Comparison of ENCODE assay signal across 21 cellular contexts in the genomic region with DNA sequence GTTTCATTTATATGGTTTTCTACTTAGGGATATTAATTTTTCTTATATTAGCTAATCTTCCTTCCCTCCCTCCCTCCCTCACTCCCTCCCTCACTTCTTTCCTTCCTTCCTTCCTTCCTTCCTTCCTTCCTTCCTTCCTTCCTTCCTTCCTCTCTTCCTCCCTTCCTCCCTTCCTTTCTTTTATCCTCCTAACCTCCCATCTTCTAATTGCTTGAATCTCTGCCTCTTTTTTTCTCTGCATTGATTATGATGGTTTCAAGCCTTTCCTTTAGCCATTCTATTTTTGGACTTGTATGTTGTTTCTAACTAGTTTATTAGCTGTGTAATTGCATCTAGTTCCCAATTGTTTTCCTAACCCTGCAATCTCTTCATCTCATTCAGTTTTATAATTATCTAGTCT. TPM values are rescaled to one million over a fixed set of nuclear protein-coding genes. Genes with fewer than 3 reads are reported as not detected.
"Had no signal": no experiment of that assay in that cellular context is flagged by ENCODE, and none has a peak within 500 bp of the region (broad histone marks: within the 10 kb centered on the region; RNA-seq: fewer than 3 reads in every experiment).

No MANE protein-coding gene starts in this region.

- H3K9me3 Mint-ChIP-seq: activated B cell treated with CpG ODN at 0.5 μM for 24 hours; activated CD4-positive, alpha-beta T cell treated with anti-CD3 and anti-CD28 coated beads, Interleukin-2, amount 10 ng/mL, durations not matched to agents 24 days and 14 days; brain; endodermal cell; natural killer cell treated with Interleukin-12 subunit alpha and Interleukin-12 subunit beta and Interleukin-15 and Interleukin-18, amount 100 ng/mL, for 72 hours; stimulated activated naive CD8-positive, alpha-beta T cell treated with anti-CD3 and anti-CD28 coated beads, Interleukin-15, amount 100 ng/mL, for 72 hours had no signal

- H3K27ac ChIP-seq: dorsolateral prefrontal cortex, spleen, testis, upper lobe of left lung had no signal

- H3K36me3 ChIP-seq: spleen, upper lobe of left lung had no signal

- H3K4me1 Mint-ChIP-seq: activated B cell treated with CpG ODN at 0.5 μM for 24 hours; activated CD4-positive, alpha-beta T cell treated with anti-CD3 and anti-CD28 coated beads, Interleukin-2, amount 10 ng/mL, durations not matched to agents 24 days and 14 days; endodermal cell; stimulated activated naive CD8-positive, alpha-beta T cell treated with anti-CD3 and anti-CD28 coated beads, Interleukin-15, amount 100 ng/mL, for 72 hours had no signal

- H3K27me3 ChIP-seq: testis, upper lobe of left lung had no signal

- H3K4me3 Mint-ChIP-seq: activated B cell treated with CpG ODN at 0.5 μM for 24 hours; activated CD4-positive, alpha-beta T cell treated with anti-CD3 and anti-CD28 coated beads, Interleukin-2, amount 10 ng/mL, durations not matched to agents 24 days and 14 days; activated naive CD8-positive, alpha-beta T cell; endodermal cell; natural killer cell treated with Interleukin-12 subunit alpha and Interleukin-12 subunit beta and Interleukin-15 and Interleukin-18, amount 100 ng/mL, for 72 hours; stimulated activated naive CD8-positive, alpha-beta T cell treated with anti-CD3 and anti-CD28 coated beads, Interleukin-15, amount 100 ng/mL, for 72 hours had no signal

- H3K4me3 ChIP-seq: dorsolateral prefrontal cortex, spleen, testis, upper lobe of left lung had no signal

- ATAC-seq: left ventricle myocardium superior; natural killer cell treated with Interleukin-12 subunit alpha and Interleukin-12 subunit beta and Interleukin-15 and Interleukin-18, amount 100 ng/mL, for 72 hours; right cardiac atrium; stimulated activated naive CD8-positive, alpha-beta T cell treated with anti-CD3 and anti-CD28 coated beads, Interleukin-15, amount 100 ng/mL, for 72 hours had no signal

- H3K9me3 ChIP-seq: spleen, testis, upper lobe of left lung had no signal

- H3K27ac Mint-ChIP-seq: activated B cell treated with CpG ODN at 0.5 μM for 24 hours; activated CD4-positive, alpha-beta T cell treated with anti-CD3 and anti-CD28 coated beads, Interleukin-2, amount 10 ng/mL, durations not matched to agents 24 days and 14 days; activated naive CD8-positive, alpha-beta T cell; endodermal cell; natural killer cell treated with Interleukin-12 subunit alpha and Interleukin-12 subunit beta and Interleukin-15 and Interleukin-18, amount 100 ng/mL, for 72 hours; progenitor cell of endocrine pancreas; stimulated activated naive CD8-positive, alpha-beta T cell treated with anti-CD3 and anti-CD28 coated beads, Interleukin-15, amount 100 ng/mL, for 72 hours had no signal

- H3K4me1 ChIP-seq: spleen, testis had no signal

- H3K36me3 Mint-ChIP-seq: activated naive CD8-positive, alpha-beta T cell; brain; natural killer cell treated with Interleukin-12 subunit alpha and Interleukin-12 subunit beta and Interleukin-15 and Interleukin-18, amount 100 ng/mL, for 72 hours had no signal

- DNase-seq: activated B cell treated with CpG ODN at 0.5 μM for 24 hours; activated CD4-positive, alpha-beta T cell treated with anti-CD3 and anti-CD28 coated beads, Interleukin-2, amount 10 ng/mL, durations not matched to agents 24 days and 14 days; activated CD8-positive, alpha-beta memory T cell treated with anti-CD3 and anti-CD28 coated beads, Interleukin-2, amount 50 U/mL, for 48 hours; activated gamma-delta T cell treated with Interleukin-2 at 50 U/mL for 16 hours; amygdala; dorsolateral prefrontal cortex; erythroblast; left ventricle myocardium superior; mesendoderm; right cardiac atrium; spleen; stimulated activated naive CD8-positive, alpha-beta T cell treated with anti-CD3 and anti-CD28 coated beads, Interleukin-15, amount 100 ng/mL, for 72 hours; testis; upper lobe of left lung had no signal

RNA-seq across cellular contexts. Expression of a gene that starts 17.0 kb away (rescaled TPM):
- total RNA-seq: activated B cell treated with CpG ODN at 0.5 μM for 24 hours; activated CD4-positive, alpha-beta T cell treated with anti-CD3 and anti-CD28 coated beads, Interleukin-2, amount 10 ng/mL, durations not matched to agents 24 days and 14 days; fibroblast of villous mesenchyme; natural killer cell treated with Interleukin-12 subunit alpha and Interleukin-12 subunit beta and Interleukin-15 and Interleukin-18, amount 100 ng/mL, for 72 hours; progenitor cell of endocrine pancreas; spleen; T-helper 2 cell treated with Interferon-gamma antibody and Interleukin-4, amounts not matched to agents 100 ng/mL and 5 ng/mL, for 36 hours had no signal
